In the genomic region with DNA sequence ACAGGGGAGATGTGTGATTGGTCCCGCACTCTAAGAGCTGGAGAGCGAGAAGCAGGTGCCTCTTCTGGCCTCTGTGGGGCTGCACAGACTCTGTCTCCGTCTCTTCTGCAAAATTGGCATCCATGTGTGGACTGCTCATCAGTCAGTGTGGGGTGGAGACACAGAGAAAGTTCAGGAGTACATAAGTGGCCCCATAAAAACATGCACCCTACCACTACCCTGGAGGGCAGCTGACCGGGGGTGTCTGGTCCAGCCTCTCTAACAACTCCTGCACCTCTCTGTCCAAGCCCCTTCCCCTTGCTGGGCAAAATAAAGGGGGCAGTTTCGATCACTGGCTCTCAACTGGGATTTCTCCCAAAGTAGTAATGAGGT, we compare ENCODE assay signal across 8 cellular contexts.
DNase-seq lines count a peak whose midpoint lies in the region; ATAC-seq and TF ChIP-seq lines count a peak whose summit lies in the region.

No MANE protein-coding gene starts in this region.

- H3K4me3 ChIP-seq in skin epidermis, result no peak overlapping the region

- ATAC-seq in HG02571 (IDR thresholded peaks at IDR 0.05; ENCODE audit: unreplicated experiment), result no peak

- no peak for TF ChIP-seq CTCF in GM13977 (IDR thresholded peaks at IDR 0.05; ENCODE audit: extremely low read depth, insufficient read depth, missing control alignments)

- H3K27ac ChIP-seq in epithelial cell of prostate (peak overlapping the region; percentile 99), skin epidermis (peak overlapping the region in 18 of 21 experiments; percentile 49 to 87 (median 70))

- DNase-seq in NCI-H2227 (lab: John Stamatoyannopoulos, UW; ENCODE audit: unreplicated experiment) (peak; percentile 4), NCI-H2227 treated with DMSO at 0.1 percent for 48 hours (lab: John Stamatoyannopoulos, UW) (no peak), NCI-H345 (lab: John Stamatoyannopoulos, UW) (peak; percentile 4), epithelial cell of prostate (ENCODE audit: low read depth, low spot score) (no peak), NCI-H2107 (lab: John Stamatoyannopoulos, UW) (no peak), GM13977 (ENCODE audit: low spot score) (no peak)

- in situ Hi-C loops in GM13977 (cut with MboI; ENCODE audit: low pct_unique_long_range_greater_than_20kb, low sequenced_read_pairs, unreplicated experiment), result no loop called here

Comparison
In these comparisons a context has a peak if more than half of its experiments do, and no peak if none do; other contexts are left out.
1. DNase-seq: peak in NCI-H2227 (single experiment) and NCI-H345 (single experiment); none in NCI-H2227 treated with DMSO at 0.1 percent for 48 hours (single experiment), epithelial cell of prostate (single experiment), NCI-H2107 (single experiment) and GM13977 (single experiment).